9 cellular contexts compared by ENCODE assay signal in genomic region chr9:129640086-129640870, GRCh38. TPM values are rescaled to one million over a fixed set of nuclear protein-coding genes. Genes with fewer than 3 reads are reported as not detected.
DNase-seq lines count a peak whose midpoint lies in the region; ATAC-seq, FAIRE-seq and TF ChIP-seq lines count a peak whose summit lies in the region.
"Had no signal": no experiment of that assay in that cellular context is flagged by ENCODE, and none has a peak within 500 bp of the region (broad histone marks: within the 10 kb centered on the region; RNA-seq: fewer than 3 reads in every experiment).

No MANE protein-coding gene starts in this region.

- H3K4me1 ChIP-seq in KMS-11 (ENCODE audit: low read depth, poor library complexity, severe bottlenecking) (no peaks in the 10 kb centered on the region), keratinocyte (ENCODE audit: control insufficient read depth, extremely low read depth, insufficient read depth, low read length) (peaks cover 30% of the 10 kb centered on the region)

- H3K27ac ChIP-seq in KMS-11 (no peak overlapping the region), keratinocyte (ENCODE audit: control insufficient read depth, insufficient read depth, low read length) (peak overlapping the region; percentile 58)

- peaks cover 10% of the 10 kb centered on the region for H3K4me1 Mint-ChIP-seq in activated T-helper 1 cell treated with anti-CD3 and anti-CD28 coated beads, Interleukin-12 subunit alpha, Interleukin-12 subunit beta, Interleukin-2, Interleukin-4 antibody, amounts not matched to agents 30 ng/mL and 10 ng/mL and 1 ng/mL, durations not matched to agents 14 hours and 24 hours and 36 hours (ENCODE audit: low read depth)

- peak overlapping the region; percentile 87 for H3K4me3 Mint-ChIP-seq in activated T-helper 1 cell treated with anti-CD3 and anti-CD28 coated beads, Interleukin-12 subunit alpha, Interleukin-12 subunit beta, Interleukin-2, Interleukin-4 antibody, amounts not matched to agents 30 ng/mL and 10 ng/mL and 1 ng/mL, durations not matched to agents 14 hours and 24 hours and 36 hours

- no peak for TF ChIP-seq CTCF in BJ (IDR thresholded peaks at IDR 0.05; ENCODE audit: insufficient read depth, low read depth, low read length)
- TF ChIP-seq CTCF in KMS-11 (conservative IDR thresholded peaks at IDR 0.05; ENCODE audit: low read depth, low read length): no peak
- TF ChIP-seq CTCF in keratinocyte (optimal IDR thresholded peaks at IDR 0.05 in 1 of 3, IDR thresholded peaks at IDR 0.05 in 1 of 3, conservative IDR thresholded peaks at IDR 0.05 in 1 of 3; ENCODE audit: extremely low read depth in 1 of 3, insufficient read depth in 2 of 3, low read length in 3 of 3): no peak

- H3K9me3 Mint-ChIP-seq in activated T-helper 1 cell treated with anti-CD3 and anti-CD28 coated beads, Interleukin-12 subunit alpha, Interleukin-12 subunit beta, Interleukin-2, Interleukin-4 antibody, amounts not matched to agents 30 ng/mL and 10 ng/mL and 1 ng/mL, durations not matched to agents 14 hours and 24 hours and 36 hours: no peaks in the 10 kb centered on the region

- H3K27ac Mint-ChIP-seq in activated T-helper 1 cell treated with anti-CD3 and anti-CD28 coated beads, Interleukin-12 subunit alpha, Interleukin-12 subunit beta, Interleukin-2, Interleukin-4 antibody, amounts not matched to agents 30 ng/mL and 10 ng/mL and 1 ng/mL, durations not matched to agents 14 hours and 24 hours and 36 hours: peak overlapping the region; percentile 8

- CTCF ChIA-PET in BJ (lab: Yijun Ruan, JAX): interaction anchor here (0.8 to 6.2 kb wide), 10 partner anchors 10 to 508 kb away, joined by 3 to 79 read pairs (median 13); no protein-coding TSS in a partner anchor

- no peaks in the 10 kb centered on the region for H3K9me1 ChIP-seq in keratinocyte (ENCODE audit: control insufficient read depth, extremely low read depth, insufficient read depth, low read length)

- peak; percentile 81 for FAIRE-seq in keratinocyte (lab: Jason Lieb, UNC)

- H3K27me3 Mint-ChIP-seq in activated T-helper 1 cell treated with anti-CD3 and anti-CD28 coated beads, Interleukin-12 subunit alpha, Interleukin-12 subunit beta, Interleukin-2, Interleukin-4 antibody, amounts not matched to agents 30 ng/mL and 10 ng/mL and 1 ng/mL, durations not matched to agents 14 hours and 24 hours and 36 hours (ENCODE audit: insufficient read depth): no peaks in the 10 kb centered on the region

- no peak for DNase-seq in BJ (ENCODE audit: low read depth)
- no peak for DNase-seq in activated T-helper 1 cell treated with anti-CD3 and anti-CD28 coated beads, Interleukin-12 subunit alpha, Interleukin-12 subunit beta, Interleukin-2, Interleukin-4 antibody, amounts not matched to agents 30 ng/mL and 10 ng/mL and 1 ng/mL, durations not matched to agents 14 hours and 24 hours and 36 hours (ENCODE audit: low spot score)
- no peak for DNase-seq in keratinocyte (ENCODE audit: low read depth, low spot score)
- DNase-seq in ecto neural progenitor cell (ENCODE audit: low spot score): no peak
- DNase-seq in iPS-NIHi11 (ENCODE audit: low spot score): no peak

- peaks cover 9% of the 10 kb centered on the region for H3K36me3 Mint-ChIP-seq in activated T-helper 1 cell treated with anti-CD3 and anti-CD28 coated beads, Interleukin-12 subunit alpha, Interleukin-12 subunit beta, Interleukin-2, Interleukin-4 antibody, amounts not matched to agents 30 ng/mL and 10 ng/mL and 1 ng/mL, durations not matched to agents 14 hours and 24 hours and 36 hours (ENCODE audit: low read depth)

- H3K36me3 ChIP-seq in BJ (ENCODE audit: control insufficient read depth, insufficient read depth, low read length): peaks cover 33% of the 10 kb centered on the region
- no peaks in the 10 kb centered on the region for H3K36me3 ChIP-seq in KMS-11 (ENCODE audit: insufficient read depth)
- peaks cover 29 to 38% of the 10 kb centered on the region in 2 experiments for H3K36me3 ChIP-seq in keratinocyte (ENCODE audit: control insufficient read depth in 2 of 2, extremely low read depth in 1 of 2, insufficient read depth in 2 of 2, low read length in 2 of 2)

- dilution Hi-C loops in keratinocyte (cut with MboI; ENCODE audit: extremely low pct_ligation_motif_present, low sequenced_read_pairs): no loop called here

- no peaks in the 10 kb centered on the region for H3K9me3 ChIP-seq in keratinocyte (ENCODE audit: control insufficient read depth, low read depth, low read length)

- H2AFZ ChIP-seq in KMS-11 (ENCODE audit: low read depth): no peak overlapping the region
- H2AFZ ChIP-seq in keratinocyte (ENCODE audit: control insufficient read depth, low read length): no peak overlapping the region

- H3K9ac ChIP-seq in KMS-11 (no peak overlapping the region), keratinocyte (ENCODE audit: control insufficient read depth, extremely low read depth, insufficient read depth, low read length) (peak overlapping the region; percentile 86)

- intact Hi-C loops in activated T-helper 1 cell treated with anti-CD3 and anti-CD28 coated beads, Interleukin-12 subunit alpha, Interleukin-12 subunit beta, Interleukin-2, Interleukin-4 antibody, amounts not matched to agents 30 ng/mL and 10 ng/mL and 1 ng/mL, durations not matched to agents 14 hours and 24 hours and 36 hours (cut with micrococcal nuclease): loop anchor here (5.0 kb wide), 1 partner anchor 57 kb away; no protein-coding TSS in a partner anchor

- peak overlapping the region; percentile 98; the same call in 1 of the 2 replicates for H3K4me3 ChIP-seq in BJ (ENCODE audit: low read depth, low read length)
- no peak overlapping the region for H3K4me3 ChIP-seq in KMS-11 (IDR thresholded peaks at IDR 0.05; ENCODE audit: insufficient read depth, low read depth, low read length)
- H3K4me3 ChIP-seq in keratinocyte (ENCODE audit: control insufficient read depth in 2 of 3, extremely low read depth in 1 of 3, insufficient read depth in 2 of 3, low read depth in 1 of 3, low read length in 3 of 3): peak overlapping the region; percentile 89 to 94 (median 90)

- POLR2A ChIA-PET in BJ (lab: Charles Lee): interaction anchor here (0.6 kb wide), 1 partner anchor 65 kb away, joined by 4 read pairs; no protein-coding TSS in a partner anchor

- no peak for ATAC-seq in HG03354 (IDR thresholded peaks at IDR 0.05; ENCODE audit: poor library complexity, severe bottlenecking, unreplicated experiment)
- ATAC-seq in HG03520 (IDR thresholded peaks at IDR 0.05; ENCODE audit: unreplicated experiment): no peak

- H3K4me2 ChIP-seq in KMS-11 (peak overlapping the region; percentile 58; the same call in 1 of the 2 replicates), keratinocyte (ENCODE audit: control insufficient read depth, extremely low read depth, insufficient read depth, low read depth, low read length) (peak overlapping the region; percentile 100)

- peaks cover 18% of the 10 kb centered on the region; the same call in 1 of the 2 replicates for H3K79me2 ChIP-seq in KMS-11 (ENCODE audit: insufficient read depth, low read depth)
- H3K79me2 ChIP-seq in keratinocyte (ENCODE audit: control insufficient read depth, insufficient read depth, low read length): peaks cover 43% of the 10 kb centered on the region

- H3K27me3 ChIP-seq in BJ (ENCODE audit: control insufficient read depth, insufficient read depth, low read length) (no peaks in the 10 kb centered on the region), KMS-11 (ENCODE audit: insufficient read depth, low read depth) (peaks cover 8% of the 10 kb centered on the region; the same call in 1 of the 2 replicates), keratinocyte (ENCODE audit: control insufficient read depth, extremely low read depth, insufficient read depth, low read length) (no peaks in the 10 kb centered on the region)

- H4K20me1 ChIP-seq in KMS-11 (ENCODE audit: insufficient read depth): no peaks in the 10 kb centered on the region
- peaks cover 16% of the 10 kb centered on the region for H4K20me1 ChIP-seq in keratinocyte (ENCODE audit: control insufficient read depth, extremely low read depth, insufficient read depth, low read length)

RNA-seq across cellular contexts. Expression of gene ASB6, which starts 1.7 kb away (rescaled TPM):
- polyA plus RNA-seq in BJ (2011; rRNA removed) (13.1 and 23.2 TPM in 2 replicates), keratinocyte (16.3 to 23.8 TPM (median 23.7 TPM) in 3 replicates)
- polyA minus RNA-seq in BJ (2011; rRNA and poly(A)+ RNA removed): 6.7 and 10.5 TPM in 2 replicates
- 24.0 TPM in 2 replicates for total RNA-seq in activated T-helper 1 cell treated with anti-CD3 and anti-CD28 coated beads, Interleukin-12 subunit alpha, Interleukin-12 subunit beta, Interleukin-2, Interleukin-4 antibody, amounts not matched to agents 30 ng/mL and 10 ng/mL and 1 ng/mL, durations not matched to agents 14 hours and 24 hours and 36 hours
- polyA plus RNA-seq in keratinocyte (2011; ENCODE audit: low read depth): 4.8 TPM
- 14.1 and 23.7 TPM in 2 replicates for polyA plus RNA-seq in keratinocyte (2011; cell fraction: cytosol; rRNA removed)
- 34.6 and 40.3 TPM in 2 replicates for polyA plus RNA-seq in keratinocyte (2011; cell fraction: nucleus; rRNA removed)
- polyA plus RNA-seq in keratinocyte (2012; ENCODE audit: low replicate concordance): 14.0 and 19.5 TPM in 2 replicates
- polyA minus RNA-seq in keratinocyte: 8.5 to 19.0 TPM (median 12.4 TPM) in 3 replicates
- 21.7 TPM for polyA minus RNA-seq in keratinocyte (2011; cell fraction: cytosol; rRNA and poly(A)+ RNA removed)
- 14.7 and 15.3 TPM in 2 replicates for polyA minus RNA-seq in keratinocyte (2011; cell fraction: nucleus; rRNA and poly(A)+ RNA removed)

RNA-seq across cellular contexts. Expression of gene NTMT1, which starts 14.3 kb away (rescaled TPM):
- polyA plus RNA-seq in BJ (2011; rRNA removed): 77.1 and 96.3 TPM in 2 replicates
- polyA minus RNA-seq in BJ (2011; rRNA and poly(A)+ RNA removed): 24.0 and 39.5 TPM in 2 replicates
- 67.1 and 67.3 TPM in 2 replicates for total RNA-seq in activated T-helper 1 cell treated with anti-CD3 and anti-CD28 coated beads, Interleukin-12 subunit alpha, Interleukin-12 subunit beta, Interleukin-2, Interleukin-4 antibody, amounts not matched to agents 30 ng/mL and 10 ng/mL and 1 ng/mL, durations not matched to agents 14 hours and 24 hours and 36 hours
- polyA plus RNA-seq in keratinocyte: 46.0 to 50.2 TPM (median 48.2 TPM) in 3 replicates
- 24.6 TPM for polyA plus RNA-seq in keratinocyte (2011; ENCODE audit: low read depth)
- polyA plus RNA-seq in keratinocyte (2011; cell fraction: cytosol; rRNA removed): 23.5 and 36.4 TPM in 2 replicates
- 22.0 and 23.8 TPM in 2 replicates for polyA plus RNA-seq in keratinocyte (2011; cell fraction: nucleus; rRNA removed)
- polyA plus RNA-seq in keratinocyte (2012; ENCODE audit: low replicate concordance): 30.8 and 52.5 TPM in 2 replicates
- polyA minus RNA-seq in keratinocyte: 20.3 to 35.7 TPM (median 22.6 TPM) in 3 replicates
- polyA minus RNA-seq in keratinocyte (2011; cell fraction: cytosol; rRNA and poly(A)+ RNA removed): 24.0 TPM
- polyA minus RNA-seq in keratinocyte (2011; cell fraction: nucleus; rRNA and poly(A)+ RNA removed): 7.8 and 9.3 TPM in 2 replicates

RNA-seq across cellular contexts. Expression of gene C9orf50, which starts 19.4 kb away (rescaled TPM):
- polyA plus RNA-seq in BJ (2011; rRNA removed): 0.20 and 0.21 TPM in 2 replicates
- polyA minus RNA-seq in BJ (2011; rRNA and poly(A)+ RNA removed): 0.09 TPM in 1 of 2 replicates, not detected in the other
- not detected in 2 replicates for total RNA-seq in activated T-helper 1 cell treated with anti-CD3 and anti-CD28 coated beads, Interleukin-12 subunit alpha, Interleukin-12 subunit beta, Interleukin-2, Interleukin-4 antibody, amounts not matched to agents 30 ng/mL and 10 ng/mL and 1 ng/mL, durations not matched to agents 14 hours and 24 hours and 36 hours
- polyA plus RNA-seq in keratinocyte: not detected in 3 replicates
- not detected for polyA plus RNA-seq in keratinocyte (2011; ENCODE audit: low read depth)
- polyA plus RNA-seq in keratinocyte (2011; cell fraction: cytosol; rRNA removed): not detected in 2 replicates
- polyA plus RNA-seq in keratinocyte (2011; cell fraction: nucleus; rRNA removed): not detected in 2 replicates
- not detected in 2 replicates for polyA plus RNA-seq in keratinocyte (2012; ENCODE audit: low replicate concordance)
- polyA minus RNA-seq in keratinocyte: not detected in 3 replicates
- polyA minus RNA-seq in keratinocyte (2011; cell fraction: cytosol; rRNA and poly(A)+ RNA removed): not detected
- not detected in 2 replicates for polyA minus RNA-seq in keratinocyte (2011; cell fraction: nucleus; rRNA and poly(A)+ RNA removed)
- total RNA-seq: mononuclear cell had no signal

RNA-seq across cellular contexts. Expression of gene PRRX2, which starts 25.2 kb away (rescaled TPM):
- 20.4 and 37.4 TPM in 2 replicates for polyA plus RNA-seq in BJ (2011; rRNA removed)
- polyA minus RNA-seq in BJ (2011; rRNA and poly(A)+ RNA removed): 8.9 and 9.5 TPM in 2 replicates
- total RNA-seq in activated T-helper 1 cell treated with anti-CD3 and anti-CD28 coated beads, Interleukin-12 subunit alpha, Interleukin-12 subunit beta, Interleukin-2, Interleukin-4 antibody, amounts not matched to agents 30 ng/mL and 10 ng/mL and 1 ng/mL, durations not matched to agents 14 hours and 24 hours and 36 hours: 6.2 and 7.8 TPM in 2 replicates
- polyA plus RNA-seq in keratinocyte: 0.06 to 0.19 TPM in 2 of 3 replicates, not detected in the other
- not detected for polyA plus RNA-seq in keratinocyte (2011; ENCODE audit: low read depth)
- 0.05 and 0.14 TPM in 2 replicates for polyA plus RNA-seq in keratinocyte (2011; cell fraction: cytosol; rRNA removed)
- not detected in 2 replicates for polyA plus RNA-seq in keratinocyte (2011; cell fraction: nucleus; rRNA removed)
- polyA plus RNA-seq in keratinocyte (2012; ENCODE audit: low replicate concordance): not detected in 2 replicates
- polyA minus RNA-seq in keratinocyte: not detected in 3 replicates
- polyA minus RNA-seq in keratinocyte (2011; cell fraction: cytosol; rRNA and poly(A)+ RNA removed): not detected
- polyA minus RNA-seq in keratinocyte (2011; cell fraction: nucleus; rRNA and poly(A)+ RNA removed): not detected in 2 replicates
- total RNA-seq: mononuclear cell had no signal
